In the genomic region with DNA sequence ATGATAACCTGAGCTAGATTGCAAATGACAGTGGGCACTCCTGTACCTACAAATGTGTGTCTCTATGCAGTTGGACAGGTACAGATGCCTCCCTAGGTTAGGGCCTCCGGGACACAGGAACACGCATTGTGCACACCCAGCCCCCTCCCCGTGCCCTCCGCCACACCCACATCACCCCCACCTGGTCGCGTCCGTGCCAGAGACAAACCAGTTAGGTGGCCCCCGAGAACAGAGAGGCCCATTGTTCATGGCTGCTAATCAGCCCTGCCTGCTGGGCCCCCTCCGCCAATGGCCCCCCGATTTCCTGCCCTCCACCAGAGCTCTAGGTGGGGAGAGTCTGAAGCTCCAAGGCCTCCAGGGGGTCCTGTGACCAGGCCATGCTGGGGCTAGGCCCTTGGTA, we compare ENCODE assay signal across 21 cellular contexts. TPM values are rescaled to one million over a fixed set of nuclear protein-coding genes. Genes with fewer than 3 reads are reported as not detected.
DNase-seq lines count a peak whose midpoint lies in the region; ATAC-seq, FAIRE-seq and TF ChIP-seq lines count a peak whose summit lies in the region.
"Had no signal": no experiment of that assay in that cellular context is flagged by ENCODE, and none has a peak within 500 bp of the region (broad histone marks: within the 10 kb centered on the region; RNA-seq: fewer than 3 reads in every experiment).

No MANE protein-coding gene starts in this region.

- DNase-seq in body of pancreas (peak in 3 of 4 donors; percentile 40 to 53 (median 48)), neural crest cell (ENCODE audit: low read depth, low spot score) (no peak), pancreas (peak in 2 of 6 donors; percentile 50 to 67), spleen (no peak), NCI-H1417 (lab: John Stamatoyannopoulos, UW) (no peak)
- DNase-seq: C1 segment of cervical spinal cord; CD4-positive, alpha-beta memory T cell; COR-L47; DMS153; DND-41; GM23248; H7; HCEC 1CT had no signal

- H3K4me1 ChIP-seq in body of pancreas: peaks cover 17% of the 10 kb centered on the region
- H3K4me1 ChIP-seq in pancreas: peaks cover 6% of the 10 kb centered on the region in 3 donors
- H3K4me1 ChIP-seq in spleen: no peaks in the 10 kb centered on the region

- H3K27me3 ChIP-seq in body of pancreas (no peaks in the 10 kb centered on the region), pancreas (no peaks in the 10 kb centered on the region), spleen (replicated peaks in 1 of 7) (peaks cover 0 to 35% (median 0%) of the 10 kb centered on the region in 7 donors)

- WGBS in body of pancreas, 2 donors: 40 to 100% methylated on average over 1 to 10 of the region's 10 CpGs
- 69 to 70% methylated on average over 10 of the region's 10 CpGs for whole genome bisulfite sequencing in pancreas, 2 donors
- 85 to 95% (median 88%) methylated on average over 9 to 10 of the region's 10 CpGs for WGBS in spleen, 5 donors

- FAIRE-seq in pancreas (lab: Jason Lieb, UNC): no peak
- FAIRE-seq: G401.6, GM12892, GM19239, H1 had no signal

- intact Hi-C loops in body of pancreas (cut with DNase I): no loop called here
- intact Hi-C loops in pancreas (cut with DNase I): no loop called here
- intact Hi-C loops in spleen (cut with DNase I; ENCODE audit: low total_unique reads): no loop called here

- H3K27ac Mint-ChIP-seq in neural crest cell (ENCODE audit: unreplicated experiment): peak overlapping the region; percentile 12
- H3K27ac Mint-ChIP-seq: CD4-positive, alpha-beta memory T cell had no signal

- H3K27ac ChIP-seq in body of pancreas (peak overlapping the region in 3 of 4 donors; percentile 20 to 45 (median 41)), pancreas (no peak overlapping the region), spleen (no peak overlapping the region)
- H3K27ac ChIP-seq: GM23248 had no signal

- no peaks in the 10 kb centered on the region for H3K9me3 ChIP-seq in body of pancreas
- no peaks in the 10 kb centered on the region for H3K9me3 ChIP-seq in pancreas
- no peaks in the 10 kb centered on the region for H3K9me3 ChIP-seq in spleen

- TF ChIP-seq POLR2A in body of pancreas (IDR thresholded peaks at IDR 0.05) (no peak), spleen (IDR thresholded peaks at IDR 0.05) (no peak)

- H3K4me3 ChIP-seq in body of pancreas (no peak overlapping the region), pancreas (no peak overlapping the region), spleen (no peak overlapping the region)
- H3K4me3 ChIP-seq: GM23248 had no signal

- no peaks in the 10 kb centered on the region for H3K36me3 Mint-ChIP-seq in neural crest cell (ENCODE audit: low read depth)
- H3K36me3 Mint-ChIP-seq: CD4-positive, alpha-beta memory T cell had no signal

- H3K4me1 Mint-ChIP-seq in neural crest cell: no peaks in the 10 kb centered on the region

- H3K36me3 ChIP-seq in body of pancreas (replicated peaks in 1 of 2; ENCODE audit: insufficient read depth in 1 of 2, low read depth in 2 of 2) (no peaks in the 10 kb centered on the region), pancreas (no peaks in the 10 kb centered on the region), spleen (no peaks in the 10 kb centered on the region)

- H3K4me3 Mint-ChIP-seq in neural crest cell: no peak overlapping the region
- H3K4me3 Mint-ChIP-seq: CD4-positive, alpha-beta memory T cell had no signal

- TF ChIP-seq CTCF in body of pancreas (IDR thresholded peaks at IDR 0.05) (no peak), neural crest cell (conservative IDR thresholded peaks at IDR 0.05) (no peak), pancreas (IDR thresholded peaks at IDR 0.05) (no peak), spleen (IDR thresholded peaks at IDR 0.05 in 8 of 11, conservative IDR thresholded peaks at IDR 0.05 in 3 of 11) (no peak)

- ATAC-seq in body of pancreas (peak; percentile 56), pancreas (peak in 3 of 4 donors; percentile 26 to 61 (median 60)), GM18517 (IDR thresholded peaks at IDR 0.05; ENCODE audit: unreplicated experiment) (no peak)

- H3K9me3 Mint-ChIP-seq in neural crest cell: no peaks in the 10 kb centered on the region

- peaks cover 17% of the 10 kb centered on the region for H3K27me3 Mint-ChIP-seq in neural crest cell (ENCODE audit: low read depth)

RNA-seq across cellular contexts. Expression of a gene that starts 13.7 kb away (rescaled TPM):
- 10 to 100 TPM; 24.1 to 70.9 TPM for total RNA-seq in body of pancreas
- total RNA-seq in neural crest cell: 4.4 and 4.8 TPM in 2 replicates
- 10 to 100 TPM in 4 of 6 donors, 1 to 10 TPM in 2; 5.0 to 15.2 (median 11.5) TPM for total RNA-seq in pancreas
- 1 to 10 TPM; 5.0 to 8.5 TPM for polyA plus RNA-seq in pancreas
- total RNA-seq in spleen: 1 to 10 TPM in 1 of 7 donors, under 1 TPM in 2, not detected in 4; 0.32 to 2.3 (median 0.72) TPM
- under 1 TPM in 2 of 3 donors, not detected in 1; 0.29 to 0.30 TPM for polyA plus RNA-seq in spleen
- total RNA-seq: A172, GM23248 had no signal
- polyA plus RNA-seq: GM23248 had no signal

RNA-seq across cellular contexts. Expression of a gene that starts 20.9 kb away (rescaled TPM):
- total RNA-seq in body of pancreas (10 to 100 TPM in 1 of 2 donors, 1 to 10 TPM in 1; 3.6 to 12.2 TPM), neural crest cell (not detected in 2 replicates), pancreas (1 to 10 TPM; 1.9 to 8.7 (median 2.8) TPM), spleen (under 1 TPM in 2 of 7 donors, not detected in 5; 0.20 to 0.44 TPM)
- polyA plus RNA-seq in pancreas (1 to 10 TPM; 2.9 to 4.0 TPM), spleen (under 1 TPM; 0.06 to 0.13 (median 0.07) TPM)
- total RNA-seq: A172; A673; CD4-positive, alpha-beta memory T cell; GM23248; H1; H7 had no signal
- polyA plus RNA-seq: BJ; CD4-positive, alpha-beta memory T cell; GM23248; H1 had no signal

RNA-seq across cellular contexts. Expression of a gene that starts 27.6 kb away (rescaled TPM):
- total RNA-seq in body of pancreas: 10 to 100 TPM; 28.0 to 39.6 TPM
- 65.1 and 67.2 TPM in 2 replicates for total RNA-seq in neural crest cell
- total RNA-seq in pancreas: 10 to 100 TPM; 14.8 to 29.2 (median 20.2) TPM
- 10 to 100 TPM; 61.2 to 66.6 TPM for polyA plus RNA-seq in pancreas
- 10 to 100 TPM; 22.7 to 63.9 (median 34.5) TPM for total RNA-seq in spleen
- 10 to 100 TPM; 31.3 to 57.4 (median 52.5) TPM for polyA plus RNA-seq in spleen

RNA-seq across cellular contexts. Expression of a gene that starts 32.7 kb away (rescaled TPM):
- total RNA-seq in body of pancreas: 1 to 10 TPM; 5.7 to 9.2 TPM
- not detected in 2 replicates for total RNA-seq in neural crest cell
- total RNA-seq in pancreas: 10 to 100 TPM in 2 of 6 donors, 1 to 10 TPM in 4; 3.3 to 13.9 (median 5.7) TPM
- polyA plus RNA-seq in pancreas: 10 to 100 TPM in 1 of 2 donors, 1 to 10 TPM in 1; 9.7 to 12.0 TPM
- total RNA-seq in spleen: not detected
- polyA plus RNA-seq in spleen: under 1 TPM in 2 of 3 donors, not detected in 1; 0.06 to 0.12 TPM
- total RNA-seq: A172, A673, GM23248, H7 had no signal
- polyA plus RNA-seq: BJ; CD4-positive, alpha-beta memory T cell; GM23248 had no signal

RNA-seq across cellular contexts. Expression of a gene that starts 34.0 kb away (rescaled TPM):
- total RNA-seq in body of pancreas (1 to 10 TPM; 2.3 TPM), neural crest cell (6.7 and 6.8 TPM in 2 replicates), pancreas (1 to 10 TPM in 5 of 6 donors, under 1 TPM in 1; 0.61 to 3.1 (median 1.5) TPM), spleen (1 to 10 TPM; 1.4 to 4.7 (median 2.4) TPM)
- polyA plus RNA-seq in pancreas (10 to 100 TPM; 18.7 to 25.9 TPM), spleen (10 to 100 TPM in 2 of 3 donors, 1 to 10 TPM in 1; 4.9 to 11.4 (median 10.6) TPM)
- total RNA-seq: GM23248 had no signal
- polyA plus RNA-seq: CD4-positive, alpha-beta memory T cell had no signal

Comparison
In these comparisons a context has a peak if more than half of its experiments do, and no peak if none do; other contexts are left out.
1. DNase-seq: peak in body of pancreas (3 of 4); none in neural crest cell (single experiment), spleen (single experiment) and NCI-H1417 (0 of 3).
2. H3K27ac ChIP-seq: peak in body of pancreas (3 of 4); none in pancreas (0 of 4) and spleen (0 of 8).